In the genomic region with DNA sequence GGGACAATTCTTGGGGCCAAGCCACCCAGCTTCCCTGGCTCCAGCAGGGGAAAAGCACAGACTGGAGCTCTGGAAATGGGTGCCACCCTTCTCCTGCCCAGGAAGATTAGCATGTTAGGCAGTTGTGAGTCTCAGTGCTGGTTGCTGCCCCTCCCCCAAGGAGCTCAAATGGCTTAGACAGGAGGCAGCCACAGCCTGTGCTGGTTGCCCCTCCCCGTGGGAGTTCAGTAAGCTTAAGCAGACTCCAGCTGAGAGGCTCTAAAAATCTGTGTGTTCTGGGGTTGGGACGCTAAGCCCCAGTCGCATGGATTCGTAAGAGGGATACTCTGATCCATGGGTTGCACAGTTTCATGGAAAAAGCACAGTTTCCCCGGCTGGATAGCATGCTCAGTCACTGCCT, we compare ENCODE assay signal across 16 cellular contexts.
DNase-seq lines count a peak whose midpoint lies in the region; ATAC-seq and TF ChIP-seq lines count a peak whose summit lies in the region.
"Had no signal": no experiment of that assay in that cellular context is flagged by ENCODE, and none has a peak within 500 bp of the region (broad histone marks: within the 10 kb centered on the region; RNA-seq: fewer than 3 reads in every experiment).

No MANE protein-coding gene starts in this region.

- H3K4me3 ChIP-seq in endodermal cell (ENCODE audit: low read length) (no peak overlapping the region), neural progenitor cell (no peak overlapping the region), suprapubic skin (no peak overlapping the region)
- H3K4me3 ChIP-seq: K562 had no signal

- TF ChIP-seq CTCF in endodermal cell (conservative IDR thresholded peaks at IDR 0.05): no peak
- no peak for TF ChIP-seq CTCF in neural progenitor cell (IDR thresholded peaks at IDR 0.05)
- no peak for TF ChIP-seq CTCF in suprapubic skin (IDR thresholded peaks at IDR 0.05)

- H3K4me3 Mint-ChIP-seq in endodermal cell (no peak overlapping the region), neural progenitor cell (no peak overlapping the region)

- H4K20me1 ChIP-seq in neural progenitor cell (ENCODE audit: low read depth): no peaks in the 10 kb centered on the region

- H3K4me1 Mint-ChIP-seq in endodermal cell (peaks cover 8% of the 10 kb centered on the region), neural progenitor cell (peaks cover 3% of the 10 kb centered on the region)

- H3K9me3 ChIP-seq in endodermal cell (ENCODE audit: control insufficient read depth, low read length) (no peaks in the 10 kb centered on the region), neural progenitor cell (ENCODE audit: low read depth) (no peaks in the 10 kb centered on the region), suprapubic skin (peaks cover 7% of the 10 kb centered on the region)

- ATAC-seq in HG03442 (IDR thresholded peaks at IDR 0.05; ENCODE audit: unreplicated experiment): no peak
- ATAC-seq: K562, Panc1, Right ventricle myocardium inferior, SK-N-SH treated with all-trans-retinoic acid at 6 μM for 48 hours had no signal

- H3K9ac ChIP-seq in endodermal cell (ENCODE audit: extremely low read depth, low read length, poor library complexity, severe bottlenecking) (no peak overlapping the region), neural progenitor cell (no peak overlapping the region)

- peak overlapping the region; percentile 49 for H3K4me2 ChIP-seq in neural progenitor cell

- peak; percentile 51 for DNase-seq in ELF-1 (ENCODE audit: low read depth, low spot score)
- peak; percentile 94 for DNase-seq in NCI-H82 (lab: John Stamatoyannopoulos, UW)
- DNase-seq in endodermal cell: peak; percentile 63
- DNase-seq in neural progenitor cell (ENCODE audit: low spot score): peak; percentile 85
- DNase-seq in posterior vena cava (ENCODE audit: low spot score): no peak
- no peak for DNase-seq in suprapubic skin (ENCODE audit: low spot score in 2 of 2)
- DNase-seq: DMS 273 treated with DMSO at 0.1 percent for 48 hours, NCI-H187, NCI-H2171 treated with DMSO at 0.1 percent for 48 hours, NCI-H446 treated with DMSO at 0.1 percent for 48 hours had no signal

- peak overlapping the region; percentile 72 for H2AFZ ChIP-seq in neural progenitor cell (replicated peaks)

- H3K36me3 Mint-ChIP-seq in endodermal cell (ENCODE audit: low read depth) (no peaks in the 10 kb centered on the region), neural progenitor cell (no peaks in the 10 kb centered on the region)

- H3K27ac ChIP-seq in endodermal cell (ENCODE audit: low read depth, low read length) (no peak overlapping the region), neural progenitor cell (no peak overlapping the region), suprapubic skin (no peak overlapping the region)
- H3K27ac ChIP-seq: C4-2B had no signal

- H3K4me1 ChIP-seq in endodermal cell (ENCODE audit: control insufficient read depth, insufficient read depth, low read length) (no peaks in the 10 kb centered on the region), neural progenitor cell (peaks cover 13% of the 10 kb centered on the region), suprapubic skin (no peaks in the 10 kb centered on the region)

- H3F3A ChIP-seq in neural progenitor cell (ENCODE audit: low read depth): no peaks in the 10 kb centered on the region

- H3K79me2 ChIP-seq in neural progenitor cell (ENCODE audit: low read depth): no peaks in the 10 kb centered on the region

- no peak for TF ChIP-seq POLR2A in suprapubic skin (IDR thresholded peaks at IDR 0.05)

- intact Hi-C loops in posterior vena cava (cut with DNase I): no loop called here

- TF ChIP-seq EP300 in suprapubic skin (IDR thresholded peaks at IDR 0.05): no peak

- WGBS in endodermal cell (ENCODE audit: insufficient coverage in 1 of 2, insufficient read length in 1 of 2), 2 experiments: 79% methylated on average over 5 of the region's 5 CpGs; no CpG with 5 or more reads in 1 of the 2 experiments
- 84% methylated on average over 5 of the region's 5 CpGs for WGBS in suprapubic skin

- no peaks in the 10 kb centered on the region for H3K27me3 ChIP-seq in endodermal cell (ENCODE audit: control insufficient read depth, insufficient read depth, low read length, poor library complexity, severe bottlenecking)
- no peaks in the 10 kb centered on the region for H3K27me3 ChIP-seq in neural progenitor cell
- H3K27me3 ChIP-seq in suprapubic skin: no peaks in the 10 kb centered on the region

- H3K27me3 Mint-ChIP-seq in endodermal cell (ENCODE audit: insufficient read depth) (peaks cover 5% of the 10 kb centered on the region), neural progenitor cell (ENCODE audit: insufficient read depth, low read depth) (peaks cover 3% of the 10 kb centered on the region)

- peak overlapping the region; percentile 61 for H3K27ac Mint-ChIP-seq in endodermal cell
- H3K27ac Mint-ChIP-seq in neural progenitor cell: no peak overlapping the region

- no peaks in the 10 kb centered on the region for H3K36me3 ChIP-seq in endodermal cell (ENCODE audit: control insufficient read depth, insufficient read depth, low read length)
- H3K36me3 ChIP-seq in neural progenitor cell: no peaks in the 10 kb centered on the region
- H3K36me3 ChIP-seq in suprapubic skin: no peaks in the 10 kb centered on the region

- H3K9me3 Mint-ChIP-seq in endodermal cell (peaks cover 10% of the 10 kb centered on the region), neural progenitor cell (peaks cover 11% of the 10 kb centered on the region)

Comparison
In these comparisons a context has a peak if more than half of its experiments do, and no peak if none do; other contexts are left out.
1. DNase-seq: peak in ELF-1 (single experiment), NCI-H82 (single experiment), endodermal cell (single experiment) and neural progenitor cell (single experiment); none in posterior vena cava (single experiment) and suprapubic skin (0 of 2).